Comparison of ENCODE assay signal across 8 cellular contexts in the genomic region with DNA sequence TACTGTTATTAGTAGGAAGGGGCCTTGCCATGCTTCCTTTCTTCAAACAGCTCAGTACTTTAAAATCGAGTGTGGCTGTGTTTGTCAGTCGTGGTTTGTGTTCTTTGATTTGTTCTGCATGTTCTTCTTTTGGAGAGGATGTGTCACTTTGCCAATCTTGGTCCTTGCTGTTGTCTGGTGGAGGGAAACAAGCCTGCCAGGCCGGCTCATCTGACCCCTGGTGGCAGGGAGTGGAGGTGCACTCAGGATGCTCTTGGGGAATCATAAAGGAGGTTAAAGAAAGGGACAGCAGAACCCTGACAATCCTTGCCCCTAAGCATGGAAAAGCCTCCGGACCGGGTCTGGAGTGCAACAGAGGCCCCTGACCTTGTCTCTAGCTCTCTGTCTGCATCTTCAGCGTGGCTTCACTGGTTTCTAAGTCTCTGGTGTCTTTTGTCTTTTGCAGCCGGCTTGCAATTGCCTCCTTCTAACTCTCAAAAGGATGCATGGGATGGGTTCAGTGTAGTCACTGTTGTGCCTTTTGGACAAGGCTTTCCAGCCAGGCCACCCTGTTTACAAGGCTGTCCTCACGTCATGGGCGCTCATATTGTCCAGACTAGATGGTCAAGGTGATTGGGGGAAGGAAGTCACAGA.
DNase-seq lines count a peak whose midpoint lies in the region; ATAC-seq and TF ChIP-seq lines count a peak whose summit lies in the region.

No MANE protein-coding gene starts in this region.

- no peak overlapping the region for H3K27ac ChIP-seq in left lung

- no peaks in the 10 kb centered on the region for H3K9me3 ChIP-seq in left lung

- peaks cover 6% of the 10 kb centered on the region for H3K4me1 Mint-ChIP-seq in central memory CD8-positive, alpha-beta T cell

- intact Hi-C loops in left lung (cut with DNase I): loop anchor here in 1 of 2 donors (10.0 kb wide), 1 partner anchor 110 kb away; no protein-coding TSS in a partner anchor

- no peaks in the 10 kb centered on the region for H3K27me3 Mint-ChIP-seq in central memory CD8-positive, alpha-beta T cell

- H3K4me3 Mint-ChIP-seq in central memory CD8-positive, alpha-beta T cell: no peak overlapping the region

- H3K27ac Mint-ChIP-seq in central memory CD8-positive, alpha-beta T cell (ENCODE audit: low read depth): no peak overlapping the region

- H3K27me3 ChIP-seq in left lung: no peaks in the 10 kb centered on the region

- peak; percentile 26 for DNase-seq in NCI-H510A treated with DMSO at 0.1 percent for 48 hours (lab: John Stamatoyannopoulos, UW)
- no peak for DNase-seq in NCI-H510A (lab: John Stamatoyannopoulos, UW)
- peak; percentile 15 for DNase-seq in NCI-H146 treated with DMSO at 0.1 percent for 48 hours (lab: John Stamatoyannopoulos, UW; ENCODE audit: unreplicated experiment)
- peak; percentile 12 for DNase-seq in activated CD4-positive, CD25-positive, alpha-beta regulatory T cell treated with anti-CD3 and anti-CD28 coated beads, Interleukin-2, amount 50 U/mL, for 16 hours (ENCODE audit: low read depth, low spot score)
- DNase-seq in central memory CD8-positive, alpha-beta T cell (ENCODE audit: low spot score in 2 of 2): peak; percentile 40 to 56
- DNase-seq in left lung: peak in 1 of 2 donors; percentile 85
- peak; percentile 34 to 66 (median 38) for DNase-seq in stimulated activated CD4-positive, alpha-beta T cell treated with anti-CD3 and anti-CD28 coated beads, TNF-alpha, amount 100 ng/mL, for 24 hours (ENCODE audit: low read depth in 3 of 3)

- H3K9me3 Mint-ChIP-seq in central memory CD8-positive, alpha-beta T cell: no peaks in the 10 kb centered on the region

- H3K36me3 Mint-ChIP-seq in central memory CD8-positive, alpha-beta T cell (ENCODE audit: insufficient read depth): peaks cover 1% of the 10 kb centered on the region

- H3K36me3 ChIP-seq in left lung: no peaks in the 10 kb centered on the region

- peak; percentile 86 to 91 for TF ChIP-seq CTCF in left lung (IDR thresholded peaks at IDR 0.05)

- H3K4me1 ChIP-seq in left lung: peaks cover 0 to 4% of the 10 kb centered on the region in 2 donors

- ATAC-seq in HG02610 (IDR thresholded peaks at IDR 0.05; ENCODE audit: unreplicated experiment) (peak; percentile 91), left lung (peak; percentile 97)
- ATAC-seq in central memory CD8-positive, alpha-beta T cell (replicated peaks; ENCODE audit: extremely low read depth, poor library complexity, severe bottlenecking): peak; percentile 46

- no peak overlapping the region for H3K4me3 ChIP-seq in left lung

Comparison
In these comparisons a context has a peak if more than half of its experiments do, and no peak if none do; other contexts are left out.
1. ATAC-seq: peak in every context shown above with its lines; median percentile 97 in left lung; 91 in HG02610; 46 in central memory CD8-positive, alpha-beta T cell.